Comparison of ENCODE assay signal across 9 cellular contexts in the genomic region with DNA sequence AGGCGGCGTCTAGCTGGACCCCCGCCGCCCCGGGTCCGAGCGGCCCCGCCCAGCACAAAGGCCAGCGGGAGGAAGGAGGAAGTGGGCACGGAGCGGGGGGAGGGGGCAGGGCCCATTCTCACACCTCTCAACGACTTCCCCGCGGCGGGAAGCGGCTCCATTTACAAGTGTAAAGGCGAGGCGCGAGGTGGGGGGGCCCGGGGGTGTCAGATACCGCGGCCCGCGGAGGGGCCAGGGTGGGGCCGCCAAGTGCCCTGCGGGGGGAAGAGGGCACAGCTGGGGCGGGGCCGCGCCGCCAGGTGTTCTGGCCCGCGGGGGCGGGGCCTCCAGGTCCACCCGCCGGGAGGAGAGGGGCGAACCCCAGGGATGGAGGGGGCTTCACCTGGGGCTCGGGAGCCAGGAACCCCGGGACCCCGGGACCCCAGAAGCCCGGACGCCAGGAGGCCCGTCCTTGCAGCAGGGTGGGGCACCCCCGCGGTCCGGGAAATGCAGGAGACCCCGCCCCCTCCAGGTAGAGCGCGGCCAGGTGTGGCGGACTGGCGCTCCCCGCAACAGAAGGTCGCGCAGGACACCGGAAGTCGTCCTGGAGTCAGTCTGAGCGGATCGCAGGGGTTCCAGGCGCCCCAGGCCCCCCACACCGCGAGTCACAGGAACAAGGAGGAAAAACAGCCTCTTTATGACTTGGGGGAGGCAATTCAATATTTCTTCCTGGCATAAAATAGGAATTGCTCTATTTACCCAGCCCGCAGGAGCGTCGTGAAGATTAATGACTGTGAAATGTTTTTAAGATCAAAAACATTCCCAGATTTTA. TPM values are rescaled to one million over a fixed set of nuclear protein-coding genes. Genes with fewer than 3 reads are reported as not detected.
A peak's percentile ranks its signal among the peaks of the same experiment; 100 is the strongest.
DNase-seq lines count a peak whose midpoint lies in the region; ATAC-seq lines count a peak whose summit lies in the region.
"Had no signal": no experiment of that assay in that cellular context is flagged by ENCODE, and none has a peak within 500 bp of the region (broad histone marks: within the 10 kb centered on the region; RNA-seq: fewer than 3 reads in every experiment).

No MANE protein-coding gene starts in this region.

- H3K9me3 Mint-ChIP-seq in central memory CD8-positive, alpha-beta T cell: no peaks in the 10 kb centered on the region

- peak; percentile 66 to 76 (median 70) for DNase-seq in NCI-H1417 (lab: John Stamatoyannopoulos, UW)
- DNase-seq in NCI-H1417 treated with DMSO at 0.1 percent for 48 hours (lab: John Stamatoyannopoulos, UW): no peak
- no peak for DNase-seq in central memory CD8-positive, alpha-beta T cell (ENCODE audit: low spot score in 2 of 2)
- peak; percentile 87 to 91 for DNase-seq in left colon
- DNase-seq in germinal center (ENCODE audit: low spot score): no peak
- DNase-seq in activated CD4-positive, alpha-beta T cell treated with anti-CD3 and anti-CD28 coated beads, Interleukin-2, amount 50 U/mL, for 4 hours: no peak
- DNase-seq: NCI-H1694 had no signal

- H3K4me1 Mint-ChIP-seq in central memory CD8-positive, alpha-beta T cell: peaks cover 5% of the 10 kb centered on the region

- H3K36me3 Mint-ChIP-seq in central memory CD8-positive, alpha-beta T cell (ENCODE audit: insufficient read depth): no peaks in the 10 kb centered on the region

- intact Hi-C loops in left colon (cut with DNase I, micrococcal nuclease): no loop called here

- H3K27me3 Mint-ChIP-seq in central memory CD8-positive, alpha-beta T cell: peaks cover 73% of the 10 kb centered on the region

- no peak overlapping the region for H3K4me3 Mint-ChIP-seq in central memory CD8-positive, alpha-beta T cell

- ATAC-seq in central memory CD8-positive, alpha-beta T cell (replicated peaks; ENCODE audit: extremely low read depth, poor library complexity, severe bottlenecking): peak; percentile 58
- ATAC-seq in left colon (peak; percentile 63), GM21723 (IDR thresholded peaks at IDR 0.05; ENCODE audit: unreplicated experiment) (no peak)

- H3K27ac ChIP-seq in temporal lobe (ENCODE audit: low read depth, low read length): peak overlapping the region; percentile 81

- H3K27ac Mint-ChIP-seq in central memory CD8-positive, alpha-beta T cell (ENCODE audit: low read depth): no peak overlapping the region

RNA-seq across cellular contexts. Expression of a gene that starts 8.3 kb away (rescaled TPM):
- 100 to 1,000 TPM; 107 to 142 TPM for total RNA-seq in left colon
- 36.4 TPM for total RNA-seq in temporal lobe

Comparison
In these comparisons a context has a peak if more than half of its experiments do, and no peak if none do; other contexts are left out.
1. DNase-seq: peak in NCI-H1417 (3 of 3) and left colon (2 of 2); none in NCI-H1417 treated with DMSO at 0.1 percent for 48 hours (single experiment), central memory CD8-positive, alpha-beta T cell (0 of 2), germinal center (single experiment) and activated CD4-positive, alpha-beta T cell treated with anti-CD3 and anti-CD28 coated beads, Interleukin-2, amount 50 U/mL, for 4 hours (0 of 2).